In genomic region chr9:2281031-2281802, GRCh38 we compare ENCODE assay signal across 17 cellular contexts.
DNase-seq lines count a peak whose midpoint lies in the region; ATAC-seq and TF ChIP-seq lines count a peak whose summit lies in the region.
"Had no signal": no experiment of that assay in that cellular context is flagged by ENCODE, and none has a peak within 500 bp of the region (broad histone marks: within the 10 kb centered on the region; RNA-seq: fewer than 3 reads in every experiment).

No MANE protein-coding gene starts in this region.

- TF ChIP-seq EP300 in Ishikawa (IDR thresholded peaks at IDR 0.05; ENCODE audit: borderline replicate concordance): no peak; the same call in 1 of the 2 replicates

- TF ChIP-seq CTCF in Calu3 (IDR thresholded peaks at IDR 0.05; ENCODE audit: unreplicated experiment) (no peak), endodermal cell (conservative IDR thresholded peaks at IDR 0.05) (no peak), nephron progenitor cell (IDR thresholded peaks at IDR 0.05) (no peak)

- H3K4me1 ChIP-seq in endodermal cell (ENCODE audit: control insufficient read depth, insufficient read depth, low read length): peaks cover 16% of the 10 kb centered on the region

- no peaks in the 10 kb centered on the region for H3K27me3 ChIP-seq in endodermal cell (ENCODE audit: control insufficient read depth, insufficient read depth, low read length, poor library complexity, severe bottlenecking)

- H3K36me3 Mint-ChIP-seq in Calu3 (ENCODE audit: insufficient read depth, unreplicated experiment) (no peaks in the 10 kb centered on the region), endodermal cell (ENCODE audit: low read depth) (peaks cover 23% of the 10 kb centered on the region), nephron progenitor cell (ENCODE audit: low read depth) (no peaks in the 10 kb centered on the region)
- no peaks in the 10 kb centered on the region for H3K36me3 Mint-ChIP-seq in stimulated activated memory B cell treated with anti-CD40 and anti-IgM and Interleukin-4, amounts not matched to agents 10 μg/mL and 1 μg/mL and 100 μg/mL, for 72 hours
- H3K36me3 Mint-ChIP-seq: activated naive CD8-positive, alpha-beta T cell treated with anti-CD3 and anti-CD28 coated beads for 36 hours had no signal

- no TSS peak for BruUV-seq in Calu3 (replicated peaks; lab: Mats Ljungman, UMichigan)

- H3K4me3 ChIP-seq in endodermal cell (ENCODE audit: low read length): no peak overlapping the region

- H3K9me3 Mint-ChIP-seq in Calu3 (ENCODE audit: low read depth, unreplicated experiment) (no peaks in the 10 kb centered on the region), endodermal cell (no peaks in the 10 kb centered on the region), nephron progenitor cell (peaks cover 5% of the 10 kb centered on the region)
- H3K9me3 Mint-ChIP-seq in stimulated activated naive CD8-positive, alpha-beta T cell treated with anti-CD3 and anti-CD28 coated beads, Interleukin-15, amount 100 ng/mL, for 72 hours: no peaks in the 10 kb centered on the region
- H3K9me3 Mint-ChIP-seq in stimulated activated memory B cell treated with anti-CD40 and anti-IgM and Interleukin-4, amounts not matched to agents 10 μg/mL and 1 μg/mL and 100 μg/mL, for 72 hours: no peaks in the 10 kb centered on the region
- H3K9me3 Mint-ChIP-seq: activated CD4-positive, alpha-beta T cell treated with anti-CD3 and anti-CD28 coated beads, Interleukin-2, amount 10 ng/mL, durations not matched to agents 7 days and 5 days; activated naive CD8-positive, alpha-beta T cell treated with anti-CD3 and anti-CD28 coated beads for 36 hours had no signal

- no peak overlapping the region for H3K27ac Mint-ChIP-seq in Calu3 (ENCODE audit: unreplicated experiment)
- no peak overlapping the region for H3K27ac Mint-ChIP-seq in endodermal cell
- H3K27ac Mint-ChIP-seq in nephron progenitor cell: no peak overlapping the region
- H3K27ac Mint-ChIP-seq in stimulated activated naive CD8-positive, alpha-beta T cell treated with anti-CD3 and anti-CD28 coated beads, Interleukin-15, amount 100 ng/mL, for 72 hours: no peak overlapping the region
- no peak overlapping the region for H3K27ac Mint-ChIP-seq in stimulated activated memory B cell treated with anti-CD40 and anti-IgM and Interleukin-4, amounts not matched to agents 10 μg/mL and 1 μg/mL and 100 μg/mL, for 72 hours
- H3K27ac Mint-ChIP-seq: activated CD4-positive, alpha-beta T cell treated with anti-CD3 and anti-CD28 coated beads, Interleukin-2, amount 10 ng/mL, durations not matched to agents 7 days and 5 days; activated naive CD8-positive, alpha-beta T cell treated with anti-CD3 and anti-CD28 coated beads for 36 hours had no signal

- H3K4me3 Mint-ChIP-seq in Calu3 (ENCODE audit: low read depth, unreplicated experiment) (no peak overlapping the region), endodermal cell (no peak overlapping the region), nephron progenitor cell (no peak overlapping the region)
- H3K4me3 Mint-ChIP-seq in stimulated activated naive CD8-positive, alpha-beta T cell treated with anti-CD3 and anti-CD28 coated beads, Interleukin-15, amount 100 ng/mL, for 72 hours: no peak overlapping the region
- no peak overlapping the region for H3K4me3 Mint-ChIP-seq in stimulated activated memory B cell treated with anti-CD40 and anti-IgM and Interleukin-4, amounts not matched to agents 10 μg/mL and 1 μg/mL and 100 μg/mL, for 72 hours
- H3K4me3 Mint-ChIP-seq: activated CD4-positive, alpha-beta T cell treated with anti-CD3 and anti-CD28 coated beads, Interleukin-2, amount 10 ng/mL, durations not matched to agents 7 days and 5 days; activated naive CD8-positive, alpha-beta T cell treated with anti-CD3 and anti-CD28 coated beads for 36 hours had no signal

- CTCF ChIA-PET in Calu3 (lab: Charles Lee): no interaction called here

- intact Hi-C loops in Calu3 (cut with micrococcal nuclease; ENCODE audit: unreplicated experiment): no loop called here

- H3K4me1 Mint-ChIP-seq in Calu3 (ENCODE audit: low read depth, unreplicated experiment): no peaks in the 10 kb centered on the region
- peaks cover 25% of the 10 kb centered on the region for H3K4me1 Mint-ChIP-seq in endodermal cell
- H3K4me1 Mint-ChIP-seq in nephron progenitor cell: peaks cover 14% of the 10 kb centered on the region
- H3K4me1 Mint-ChIP-seq in stimulated activated naive CD8-positive, alpha-beta T cell treated with anti-CD3 and anti-CD28 coated beads, Interleukin-15, amount 100 ng/mL, for 72 hours: no peaks in the 10 kb centered on the region
- H3K4me1 Mint-ChIP-seq in stimulated activated memory B cell treated with anti-CD40 and anti-IgM and Interleukin-4, amounts not matched to agents 10 μg/mL and 1 μg/mL and 100 μg/mL, for 72 hours: no peaks in the 10 kb centered on the region
- H3K4me1 Mint-ChIP-seq: activated CD4-positive, alpha-beta T cell treated with anti-CD3 and anti-CD28 coated beads, Interleukin-2, amount 10 ng/mL, durations not matched to agents 7 days and 5 days; activated naive CD8-positive, alpha-beta T cell treated with anti-CD3 and anti-CD28 coated beads for 36 hours had no signal

- H3K27ac ChIP-seq in endodermal cell (ENCODE audit: low read depth, low read length): peak overlapping the region; percentile 47

- H3K36me3 ChIP-seq in endodermal cell (ENCODE audit: control insufficient read depth, insufficient read depth, low read length): no peaks in the 10 kb centered on the region

- peaks cover 14% of the 10 kb centered on the region for H3K27me3 Mint-ChIP-seq in Calu3 (ENCODE audit: unreplicated experiment)
- H3K27me3 Mint-ChIP-seq in endodermal cell (ENCODE audit: insufficient read depth): no peaks in the 10 kb centered on the region
- H3K27me3 Mint-ChIP-seq in nephron progenitor cell (ENCODE audit: low read depth, poor library complexity): no peaks in the 10 kb centered on the region
- no peaks in the 10 kb centered on the region for H3K27me3 Mint-ChIP-seq in stimulated activated naive CD8-positive, alpha-beta T cell treated with anti-CD3 and anti-CD28 coated beads, Interleukin-15, amount 100 ng/mL, for 72 hours
- H3K27me3 Mint-ChIP-seq in stimulated activated memory B cell treated with anti-CD40 and anti-IgM and Interleukin-4, amounts not matched to agents 10 μg/mL and 1 μg/mL and 100 μg/mL, for 72 hours: peaks cover 17% of the 10 kb centered on the region

- peaks cover 5% of the 10 kb centered on the region for H3K9me3 ChIP-seq in endodermal cell (ENCODE audit: control insufficient read depth, low read length)

- no peak for ATAC-seq in stimulated activated naive CD8-positive, alpha-beta T cell treated with anti-CD3 and anti-CD28 coated beads, Interleukin-15, amount 100 ng/mL, for 72 hours
- no peak for ATAC-seq in stimulated activated memory B cell treated with anti-CD40 and anti-IgM and Interleukin-4, amounts not matched to agents 10 μg/mL and 1 μg/mL and 100 μg/mL, for 72 hours
- ATAC-seq in HG03520 (IDR thresholded peaks at IDR 0.05; ENCODE audit: unreplicated experiment): no peak
- ATAC-seq: esophagus mucosa had no signal

- DNase-seq in Calu3 (peak; percentile 4), endodermal cell (peak; percentile 94), left kidney (ENCODE audit: low read depth, low spot score) (peak; percentile 48), nephron progenitor cell (no peak)
- DNase-seq in stimulated activated naive CD8-positive, alpha-beta T cell treated with anti-CD3 and anti-CD28 coated beads, Interleukin-15, amount 100 ng/mL, for 72 hours: no peak
- DNase-seq: activated CD4-positive, alpha-beta T cell treated with anti-CD3 and anti-CD28 coated beads, Interleukin-2, amount 10 ng/mL, durations not matched to agents 7 days and 5 days; activated naive CD8-positive, alpha-beta T cell treated with anti-CD3 and anti-CD28 coated beads for 36 hours; activated T-cell treated with anti-CD3 and anti-CD28 coated beads, Interleukin-2, amount 50 U/mL, for 1 hour; DMS79; hypothalamus; NCI-H2081; NCI-H82; T-helper 9 cell had no signal

- 2 to 14% methylated on average over 9 to 13 of the region's 13 CpGs for WGBS in endodermal cell (ENCODE audit: insufficient coverage in 1 of 2, insufficient read length in 1 of 2), 2 experiments

- H3K9ac ChIP-seq in endodermal cell (ENCODE audit: extremely low read depth, low read length, poor library complexity, severe bottlenecking): peak overlapping the region; percentile 59

- no peak for TF ChIP-seq RAD21 in Ishikawa (IDR thresholded peaks at IDR 0.05; ENCODE audit: low read depth)

TF ChIP-seq in Ishikawa, 13 proteins besides CTCF, POLR2A, EP300 and RAD21:
- TF ChIP-seq TAF1 (IDR thresholded peaks at IDR 0.05; ENCODE audit: low read depth) (no peak), ZBTB7A (IDR thresholded peaks at IDR 0.05; ENCODE audit: low read depth) (no peak), CREB1 (IDR thresholded peaks at IDR 0.05; ENCODE audit: low read depth) (no peak), USF1 (IDR thresholded peaks at IDR 0.05) (no peak), EGR1 (IDR thresholded peaks at IDR 0.05) (no peak), TEAD4 (IDR thresholded peaks at IDR 0.05) (peak; percentile 88)

Comparison
In these comparisons a context has a peak if more than half of its experiments do, and no peak if none do; other contexts are left out.
1. DNase-seq: peak in Calu3 (single experiment), endodermal cell (single experiment) and left kidney (single experiment); none in nephron progenitor cell (single experiment) and stimulated activated naive CD8-positive, alpha-beta T cell treated with anti-CD3 and anti-CD28 coated beads, Interleukin-15, amount 100 ng/mL, for 72 hours (0 of 2).